13 cellular contexts compared by ENCODE assay signal in the genomic region with DNA sequence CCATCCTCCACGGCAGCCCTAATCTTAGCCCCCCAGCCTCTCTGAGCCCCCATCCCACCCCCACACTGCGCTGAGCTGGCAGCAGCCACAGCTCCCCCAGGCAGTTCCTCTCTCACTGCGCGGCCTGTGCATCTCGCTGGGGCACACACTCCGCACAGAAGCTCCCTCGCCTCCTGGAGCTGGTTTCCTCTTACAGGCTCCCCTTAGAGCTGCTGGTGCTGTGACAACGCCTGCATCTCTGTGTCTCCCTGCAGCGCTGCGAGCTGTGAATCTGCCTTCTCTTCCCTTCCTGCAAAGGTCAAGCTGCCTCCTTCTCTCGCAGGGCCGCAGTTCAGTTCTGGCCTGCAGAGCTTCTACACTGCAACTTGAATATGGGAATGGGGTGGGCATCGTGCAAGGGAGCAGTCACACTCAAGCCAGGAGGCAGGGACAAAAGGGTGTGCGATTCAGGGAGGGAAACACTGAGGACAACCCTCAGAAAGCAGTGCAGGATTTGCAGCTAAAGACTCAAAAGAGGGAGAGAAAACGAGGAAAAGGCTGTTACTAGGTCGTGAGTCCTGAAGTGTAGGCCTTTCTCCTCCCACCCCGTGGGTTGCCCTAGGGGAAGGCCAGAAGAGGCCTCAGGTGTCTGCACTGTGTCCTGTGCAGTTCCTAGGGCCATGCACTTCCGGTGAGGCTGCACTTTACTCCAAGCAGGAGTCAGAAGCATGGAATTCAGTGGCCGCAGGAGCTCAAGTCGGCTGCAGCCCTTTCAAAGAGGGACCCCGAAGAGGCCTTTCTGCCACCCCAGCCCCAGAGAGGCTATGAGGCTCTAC.
DNase-seq lines count a peak whose midpoint lies in the region; ATAC-seq and TF ChIP-seq lines count a peak whose summit lies in the region.
"Had no signal": no experiment of that assay in that cellular context is flagged by ENCODE, and none has a peak within 500 bp of the region (broad histone marks: within the 10 kb centered on the region; RNA-seq: fewer than 3 reads in every experiment).

No MANE protein-coding gene starts in this region.

- H3K9me3 ChIP-seq in Loucy (ENCODE audit: insufficient read depth, low read depth, low read length) (no peaks in the 10 kb centered on the region), osteoblast (ENCODE audit: low read depth, low read length) (no peaks in the 10 kb centered on the region)
- H3K9me3 ChIP-seq: transverse colon had no signal

- peak overlapping the region; percentile 98 for H3K9ac ChIP-seq in Loucy (ENCODE audit: low read depth, low read length, poor library complexity, severe bottlenecking)

- H3K4me3 Mint-ChIP-seq in activated CD8-positive, alpha-beta T cell treated with anti-CD3 and anti-CD28 coated beads, Interleukin-2, amount 10 ng/mL, durations not matched to agents 7 days and 5 days = peak overlapping the region; percentile 25

- H4K20me1 ChIP-seq in Loucy (ENCODE audit: insufficient read depth, low read length, poor library complexity, severe bottlenecking) (no peaks in the 10 kb centered on the region), osteoblast (ENCODE audit: insufficient read depth, low read length) (no peaks in the 10 kb centered on the region)

- no peak for ATAC-seq in activated CD8-positive, alpha-beta T cell treated with anti-CD3 and anti-CD28 coated beads, Interleukin-2, amount 10 ng/mL, durations not matched to agents 7 days and 5 days
- ATAC-seq: GM12878 had no signal

- H3K36me3 ChIP-seq in Loucy (ENCODE audit: insufficient read depth, low read length) = no peaks in the 10 kb centered on the region
- H3K36me3 ChIP-seq in osteoblast (ENCODE audit: insufficient read depth, low read length) = no peaks in the 10 kb centered on the region
- H3K36me3 ChIP-seq: transverse colon had no signal

- H3K9me2 ChIP-seq in Loucy (replicated peaks; ENCODE audit: low read depth, low read length) = no peaks in the 10 kb centered on the region

- peak overlapping the region; percentile 46 for H3K27ac Mint-ChIP-seq in activated CD8-positive, alpha-beta T cell treated with anti-CD3 and anti-CD28 coated beads, Interleukin-2, amount 10 ng/mL, durations not matched to agents 7 days and 5 days

- H3K4me3 ChIP-seq in Loucy (ENCODE audit: low read length, poor library complexity, severe bottlenecking) (peak overlapping the region; percentile 80), osteoblast (ENCODE audit: insufficient read depth, low read length) (no peak overlapping the region)
- H3K4me3 ChIP-seq: GM12878 had no signal

- H3K4me2 ChIP-seq in Loucy (ENCODE audit: low read depth, low read length, poor library complexity, severe bottlenecking) (peak overlapping the region; percentile 91), osteoblast (ENCODE audit: insufficient read depth, low read length) (no peak overlapping the region)

- H3F3A ChIP-seq in Loucy (ENCODE audit: low read depth) = peaks cover 12% of the 10 kb centered on the region; the same call in 1 of the 2 replicates

- no peaks in the 10 kb centered on the region for H3K36me3 Mint-ChIP-seq in activated CD8-positive, alpha-beta T cell treated with anti-CD3 and anti-CD28 coated beads, Interleukin-2, amount 10 ng/mL, durations not matched to agents 7 days and 5 days (ENCODE audit: low read depth)

- DNase-seq in NCI-H510A treated with DMSO at 0.1 percent for 48 hours (lab: John Stamatoyannopoulos, UW) = peak; percentile 25
- no peak for DNase-seq in NCI-H510A (lab: John Stamatoyannopoulos, UW)
- DNase-seq in activated CD8-positive, alpha-beta T cell treated with anti-CD3 and anti-CD28 coated beads, Interleukin-2, amount 10 ng/mL, durations not matched to agents 7 days and 5 days = peak; percentile 32
- DNase-seq in osteoblast (ENCODE audit: insufficient read length, low spot score, missing footprints) = peak; percentile 91
- DNase-seq in AG08396 (ENCODE audit: low spot score) = no peak
- DNase-seq in T-helper 2 cell = no peak
- no peak for DNase-seq in NCI-H2196 treated with DMSO at 0.1 percent for 48 hours (lab: John Stamatoyannopoulos, UW; ENCODE audit: unreplicated experiment)
- DNase-seq: activated effector memory CD4-positive, alpha-beta T cell treated with Interleukin-2 at 50 U/mL for 16 hours; NCI-H2029 treated with DMSO at 0.1 percent for 48 hours; stimulated activated CD4-positive, alpha-beta T cell treated with anti-CD3 and anti-CD28 coated beads, Interleukin-4, amount 100 ng/mL, for 4 hours; transverse colon had no signal

- H3K4me1 ChIP-seq in Loucy (ENCODE audit: insufficient read depth, low read length, poor library complexity, severe bottlenecking) (peaks cover 46% of the 10 kb centered on the region), osteoblast (ENCODE audit: insufficient read depth, low read length) (peaks cover 13% of the 10 kb centered on the region)

- no peak overlapping the region for H2AFZ ChIP-seq in Loucy (ENCODE audit: low read length)
- H2AFZ ChIP-seq in osteoblast (ENCODE audit: low read length) = no peak overlapping the region

- peaks cover 41% of the 10 kb centered on the region for H3K4me1 Mint-ChIP-seq in activated CD8-positive, alpha-beta T cell treated with anti-CD3 and anti-CD28 coated beads, Interleukin-2, amount 10 ng/mL, durations not matched to agents 7 days and 5 days (ENCODE audit: low read depth)

- no peak overlapping the region for H3K27ac ChIP-seq in osteoblast (ENCODE audit: low read depth, low read length)

- H3K79me2 ChIP-seq in Loucy (ENCODE audit: insufficient read depth, low read length) (peaks cover 57% of the 10 kb centered on the region), osteoblast (ENCODE audit: insufficient read depth, low read length) (no peaks in the 10 kb centered on the region)

- CTCF ChIA-PET in activated CD8-positive, alpha-beta T cell treated with anti-CD3 and anti-CD28 coated beads, Interleukin-2, amount 10 ng/mL, durations not matched to agents 7 days and 5 days (lab: Charles Lee) = interaction anchor here (1.0 kb wide), 1 partner anchor 12 kb away, joined by 3 read pairs; no protein-coding TSS in a partner anchor

- H3K27me3 ChIP-seq in Loucy (ENCODE audit: insufficient read depth, low read length, poor library complexity, severe bottlenecking) = no peaks in the 10 kb centered on the region
- peaks cover 38% of the 10 kb centered on the region for H3K27me3 ChIP-seq in osteoblast (ENCODE audit: insufficient read depth, low read length)
- H3K27me3 ChIP-seq: transverse colon had no signal

- no peak for TF ChIP-seq CTCF in Loucy (conservative IDR thresholded peaks at IDR 0.05; ENCODE audit: low read length)
- TF ChIP-seq CTCF in osteoblast (IDR thresholded peaks at IDR 0.05; ENCODE audit: extremely low read depth, low read depth, low read length) = no peak

- peaks cover 26% of the 10 kb centered on the region for H3K27me3 Mint-ChIP-seq in activated CD8-positive, alpha-beta T cell treated with anti-CD3 and anti-CD28 coated beads, Interleukin-2, amount 10 ng/mL, durations not matched to agents 7 days and 5 days (ENCODE audit: low read depth)

- H3K9me3 Mint-ChIP-seq in activated CD8-positive, alpha-beta T cell treated with anti-CD3 and anti-CD28 coated beads, Interleukin-2, amount 10 ng/mL, durations not matched to agents 7 days and 5 days (ENCODE audit: insufficient read depth) = no peaks in the 10 kb centered on the region

- POLR2A ChIA-PET in activated CD8-positive, alpha-beta T cell treated with anti-CD3 and anti-CD28 coated beads, Interleukin-2, amount 10 ng/mL, durations not matched to agents 7 days and 5 days (lab: Charles Lee) = interaction anchor here (0.6 to 1.1 kb wide), 4 partner anchors 83 to 194 kb away, joined by 3 to 6 read pairs (median 3); partner anchors contain the start of gene BCOR

Comparison
In these comparisons a context has a peak if more than half of its experiments do, and no peak if none do; other contexts are left out.
1. DNase-seq: peak in NCI-H510A treated with DMSO at 0.1 percent for 48 hours (single experiment), activated CD8-positive, alpha-beta T cell treated with anti-CD3 and anti-CD28 coated beads, Interleukin-2, amount 10 ng/mL, durations not matched to agents 7 days and 5 days (single experiment) and osteoblast (single experiment); none in NCI-H510A (single experiment), AG08396 (single experiment), T-helper 2 cell (0 of 5) and NCI-H2196 treated with DMSO at 0.1 percent for 48 hours (single experiment).